In genomic region chr10:92972066-92972870, GRCh38 we compare ENCODE assay signal across 2 cellular contexts.
TF ChIP-seq lines count a peak whose summit lies in the region.

No MANE protein-coding gene starts in this region.

TF ChIP-seq in IMR-90, 13 proteins besides CTCF, POLR2A, EP300 and RAD21:
- TF ChIP-seq CHD1 (IDR thresholded peaks at IDR 0.05; ENCODE audit: low read depth, low read length) (no peak), MAZ (IDR thresholded peaks at IDR 0.05; ENCODE audit: borderline replicate concordance, low read depth, low read length) (peak; percentile 64; the same call in 1 of the 2 replicates), CEBPB (IDR thresholded peaks at IDR 0.05; ENCODE audit: low read depth, low read length) (peak; percentile 84), RCOR1 (IDR thresholded peaks at IDR 0.05; ENCODE audit: insufficient replicate concordance, low read length) (no peak), MXI1 (IDR thresholded peaks at IDR 0.05; ENCODE audit: borderline replicate concordance, low read depth, low read length) (no peak), SMC3 (IDR thresholded peaks at IDR 0.05; ENCODE audit: low read depth, low read length) (no peak), RFX5 (IDR thresholded peaks at IDR 0.05; ENCODE audit: low read depth, low read length) (no peak), NFE2L2 (IDR thresholded peaks at IDR 0.05; ENCODE audit: low read depth, low read length) (no peak), BHLHE40 (IDR thresholded peaks at IDR 0.05; ENCODE audit: low read depth, low read length) (peak; percentile 81), FOS (IDR thresholded peaks at IDR 0.05; ENCODE audit: low read depth, low read length) (peak; percentile 95), MAFK (IDR thresholded peaks at IDR 0.05; ENCODE audit: low read depth, low read length) (no peak)
- TF ChIP-seq, protein P1, sequence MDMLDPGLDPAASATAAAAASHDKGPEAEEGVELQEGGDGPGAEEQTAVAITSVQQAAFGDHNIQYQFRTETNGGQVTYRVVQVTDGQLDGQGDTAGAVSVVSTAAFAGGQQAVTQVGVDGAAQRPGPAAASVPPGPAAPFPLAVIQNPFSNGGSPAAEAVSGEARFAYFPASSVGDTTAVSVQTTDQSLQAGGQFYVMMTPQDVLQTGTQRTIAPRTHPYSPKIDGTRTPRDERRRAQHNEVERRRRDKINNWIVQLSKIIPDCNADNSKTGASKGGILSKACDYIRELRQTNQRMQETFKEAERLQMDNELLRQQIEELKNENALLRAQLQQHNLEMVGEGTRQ (IDR thresholded peaks at IDR 0.05; ENCODE audit: low read depth, low read length), result no peak
- TF ChIP-seq, protein P2, sequence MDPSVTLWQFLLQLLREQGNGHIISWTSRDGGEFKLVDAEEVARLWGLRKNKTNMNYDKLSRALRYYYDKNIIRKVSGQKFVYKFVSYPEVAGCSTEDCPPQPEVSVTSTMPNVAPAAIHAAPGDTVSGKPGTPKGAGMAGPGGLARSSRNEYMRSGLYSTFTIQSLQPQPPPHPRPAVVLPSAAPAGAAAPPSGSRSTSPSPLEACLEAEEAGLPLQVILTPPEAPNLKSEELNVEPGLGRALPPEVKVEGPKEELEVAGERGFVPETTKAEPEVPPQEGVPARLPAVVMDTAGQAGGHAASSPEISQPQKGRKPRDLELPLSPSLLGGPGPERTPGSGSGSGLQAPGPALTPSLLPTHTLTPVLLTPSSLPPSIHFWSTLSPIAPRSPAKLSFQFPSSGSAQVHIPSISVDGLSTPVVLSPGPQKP (IDR thresholded peaks at IDR 0.05; ENCODE audit: borderline replicate concordance, low read depth, low read length), result no peak
TF ChIP-seq in IMR-90: peak in this region for 4.

TF ChIP-seq in HepG2, 621 proteins besides CTCF, POLR2A, EP300 and RAD21 (continues in another document):
- TF ChIP-seq, protein P3, sequence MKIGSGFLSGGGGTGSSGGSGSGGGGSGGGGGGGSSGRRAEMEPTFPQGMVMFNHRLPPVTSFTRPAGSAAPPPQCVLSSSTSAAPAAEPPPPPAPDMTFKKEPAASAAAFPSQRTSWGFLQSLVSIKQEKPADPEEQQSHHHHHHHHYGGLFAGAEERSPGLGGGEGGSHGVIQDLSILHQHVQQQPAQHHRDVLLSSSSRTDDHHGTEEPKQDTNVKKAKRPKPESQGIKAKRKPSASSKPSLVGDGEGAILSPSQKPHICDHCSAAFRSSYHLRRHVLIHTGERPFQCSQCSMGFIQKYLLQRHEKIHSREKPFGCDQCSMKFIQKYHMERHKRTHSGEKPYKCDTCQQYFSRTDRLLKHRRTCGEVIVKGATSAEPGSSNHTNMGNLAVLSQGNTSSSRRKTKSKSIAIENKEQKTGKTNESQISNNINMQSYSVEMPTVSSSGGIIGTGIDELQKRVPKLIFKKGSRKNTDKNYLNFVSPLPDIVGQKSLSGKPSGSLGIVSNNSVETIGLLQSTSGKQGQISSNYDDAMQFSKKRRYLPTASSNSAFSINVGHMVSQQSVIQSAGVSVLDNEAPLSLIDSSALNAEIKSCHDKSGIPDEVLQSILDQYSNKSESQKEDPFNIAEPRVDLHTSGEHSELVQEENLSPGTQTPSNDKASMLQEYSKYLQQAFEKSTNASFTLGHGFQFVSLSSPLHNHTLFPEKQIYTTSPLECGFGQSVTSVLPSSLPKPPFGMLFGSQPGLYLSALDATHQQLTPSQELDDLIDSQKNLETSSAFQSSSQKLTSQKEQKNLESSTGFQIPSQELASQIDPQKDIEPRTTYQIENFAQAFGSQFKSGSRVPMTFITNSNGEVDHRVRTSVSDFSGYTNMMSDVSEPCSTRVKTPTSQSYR (CRISPR knock-in tag; IDR thresholded peaks at IDR 0.05; ENCODE audit: borderline replicate concordance), result no peak
- TF ChIP-seq JUNB (CRISPR knock-in tag; IDR thresholded peaks at IDR 0.05; ENCODE audit: borderline replicate concordance) (peak; percentile 66; the same call in 1 of the 2 replicates), CEBPB (IDR thresholded peaks at IDR 0.05; ENCODE audit: borderline replicate concordance, low read depth, low read length) (peak; percentile 16; the same call in 1 of the 2 replicates), ZNF562 (CRISPR knock-in tag; IDR thresholded peaks at IDR 0.05; ENCODE audit: borderline replicate concordance) (no peak), ZNF205 (CRISPR knock-in tag; IDR thresholded peaks at IDR 0.05) (no peak), SNAPC5 (CRISPR knock-in tag; IDR thresholded peaks at IDR 0.05; ENCODE audit: borderline replicate concordance) (no peak), LRRFIP1 (CRISPR knock-in tag; conservative IDR thresholded peaks at IDR 0.05) (no peak), ERF (CRISPR knock-in tag; IDR thresholded peaks at IDR 0.05) (0 out of 2 replicates have a peak, but pooled peaks have one; percentile 35), YY1 (IDR thresholded peaks at IDR 0.05; ENCODE audit: insufficient read depth, insufficient replicate concordance, low read depth, low read length) (no peak), ETV5 (CRISPR knock-in tag; IDR thresholded peaks at IDR 0.05; ENCODE audit: borderline replicate concordance) (peak; percentile 45; the same call in 1 of the 2 replicates), CBX5 (CRISPR knock-in tag; IDR thresholded peaks at IDR 0.05; ENCODE audit: borderline replicate concordance) (no peak), JUND (CRISPR knock-in tag; IDR thresholded peaks at IDR 0.05) (peak; percentile 65; the same call in 1 of the 2 replicates), ZNF577 (CRISPR knock-in tag; IDR thresholded peaks at IDR 0.05; ENCODE audit: borderline replicate concordance, low read depth) (no peak), ZBTB43 (CRISPR knock-in tag; conservative IDR thresholded peaks at IDR 0.05) (0 out of 2 replicates have a peak, but pooled peaks have one; percentile 22), JUN (CRISPR knock-in tag; IDR thresholded peaks at IDR 0.05) (0 out of 2 replicates have a peak, but pooled peaks have one; percentile 49), MXI1 (IDR thresholded peaks at IDR 0.05; ENCODE audit: borderline replicate concordance, low read depth, low read length) (peak; percentile 30; the same call in 1 of the 3 replicates), HMG20A (CRISPR knock-in tag; IDR thresholded peaks at IDR 0.05; ENCODE audit: borderline replicate concordance) (peak; percentile 39; the same call in 1 of the 2 replicates), ZBTB20 (CRISPR knock-in tag; IDR thresholded peaks at IDR 0.05; ENCODE audit: borderline replicate concordance, low read depth) (no peak), ASH2L (IDR thresholded peaks at IDR 0.05; ENCODE audit: insufficient read length, low read depth, low read length) (no peak), ZNF333 (CRISPR knock-in tag; IDR thresholded peaks at IDR 0.05; ENCODE audit: borderline replicate concordance) (no peak), NFKBIZ (CRISPR knock-in tag; IDR thresholded peaks at IDR 0.05) (0 out of 2 replicates have a peak, but pooled peaks have one; percentile 43), PHF21A (CRISPR knock-in tag; IDR thresholded peaks at IDR 0.05) (no peak), MXD4 (CRISPR knock-in tag; IDR thresholded peaks at IDR 0.05) (no peak), ZNF7 (CRISPR knock-in tag; IDR thresholded peaks at IDR 0.05) (peak; percentile 52; the same call in 1 of the 2 replicates), THYN1 (CRISPR knock-in tag; IDR thresholded peaks at IDR 0.05; ENCODE audit: borderline replicate concordance, low read depth) (no peak), HOXA9 (CRISPR knock-in tag; IDR thresholded peaks at IDR 0.05; ENCODE audit: borderline replicate concordance) (no peak), FOXA3 (CRISPR knock-in tag; IDR thresholded peaks at IDR 0.05) (peak; percentile 40; the same call in 1 of the 2 replicates), NONO (IDR thresholded peaks at IDR 0.05) (no peak), NONO (CRISPR knock-in tag; conservative IDR thresholded peaks at IDR 0.05) (no peak)
- TF ChIP-seq, protein P4, sequence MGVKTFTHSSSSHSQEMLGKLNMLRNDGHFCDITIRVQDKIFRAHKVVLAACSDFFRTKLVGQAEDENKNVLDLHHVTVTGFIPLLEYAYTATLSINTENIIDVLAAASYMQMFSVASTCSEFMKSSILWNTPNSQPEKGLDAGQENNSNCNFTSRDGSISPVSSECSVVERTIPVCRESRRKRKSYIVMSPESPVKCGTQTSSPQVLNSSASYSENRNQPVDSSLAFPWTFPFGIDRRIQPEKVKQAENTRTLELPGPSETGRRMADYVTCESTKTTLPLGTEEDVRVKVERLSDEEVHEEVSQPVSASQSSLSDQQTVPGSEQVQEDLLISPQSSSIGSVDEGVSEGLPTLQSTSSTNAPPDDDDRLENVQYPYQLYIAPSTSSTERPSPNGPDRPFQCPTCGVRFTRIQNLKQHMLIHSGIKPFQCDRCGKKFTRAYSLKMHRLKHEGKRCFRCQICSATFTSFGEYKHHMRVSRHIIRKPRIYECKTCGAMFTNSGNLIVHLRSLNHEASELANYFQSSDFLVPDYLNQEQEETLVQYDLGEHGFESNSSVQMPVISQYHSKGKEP (CRISPR knock-in tag; IDR thresholded peaks at IDR 0.05), result no peak
- TF ChIP-seq, protein P5, sequence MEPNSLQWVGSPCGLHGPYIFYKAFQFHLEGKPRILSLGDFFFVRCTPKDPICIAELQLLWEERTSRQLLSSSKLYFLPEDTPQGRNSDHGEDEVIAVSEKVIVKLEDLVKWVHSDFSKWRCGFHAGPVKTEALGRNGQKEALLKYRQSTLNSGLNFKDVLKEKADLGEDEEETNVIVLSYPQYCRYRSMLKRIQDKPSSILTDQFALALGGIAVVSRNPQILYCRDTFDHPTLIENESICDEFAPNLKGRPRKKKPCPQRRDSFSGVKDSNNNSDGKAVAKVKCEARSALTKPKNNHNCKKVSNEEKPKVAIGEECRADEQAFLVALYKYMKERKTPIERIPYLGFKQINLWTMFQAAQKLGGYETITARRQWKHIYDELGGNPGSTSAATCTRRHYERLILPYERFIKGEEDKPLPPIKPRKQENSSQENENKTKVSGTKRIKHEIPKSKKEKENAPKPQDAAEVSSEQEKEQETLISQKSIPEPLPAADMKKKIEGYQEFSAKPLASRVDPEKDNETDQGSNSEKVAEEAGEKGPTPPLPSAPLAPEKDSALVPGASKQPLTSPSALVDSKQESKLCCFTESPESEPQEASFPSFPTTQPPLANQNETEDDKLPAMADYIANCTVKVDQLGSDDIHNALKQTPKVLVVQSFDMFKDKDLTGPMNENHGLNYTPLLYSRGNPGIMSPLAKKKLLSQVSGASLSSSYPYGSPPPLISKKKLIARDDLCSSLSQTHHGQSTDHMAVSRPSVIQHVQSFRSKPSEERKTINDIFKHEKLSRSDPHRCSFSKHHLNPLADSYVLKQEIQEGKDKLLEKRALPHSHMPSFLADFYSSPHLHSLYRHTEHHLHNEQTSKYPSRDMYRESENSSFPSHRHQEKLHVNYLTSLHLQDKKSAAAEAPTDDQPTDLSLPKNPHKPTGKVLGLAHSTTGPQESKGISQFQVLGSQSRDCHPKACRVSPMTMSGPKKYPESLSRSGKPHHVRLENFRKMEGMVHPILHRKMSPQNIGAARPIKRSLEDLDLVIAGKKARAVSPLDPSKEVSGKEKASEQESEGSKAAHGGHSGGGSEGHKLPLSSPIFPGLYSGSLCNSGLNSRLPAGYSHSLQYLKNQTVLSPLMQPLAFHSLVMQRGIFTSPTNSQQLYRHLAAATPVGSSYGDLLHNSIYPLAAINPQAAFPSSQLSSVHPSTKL (CRISPR knock-in tag; IDR thresholded peaks at IDR 0.05), result peak; percentile 60; the same call in 1 of the 2 replicates
- TF ChIP-seq, protein P6, sequence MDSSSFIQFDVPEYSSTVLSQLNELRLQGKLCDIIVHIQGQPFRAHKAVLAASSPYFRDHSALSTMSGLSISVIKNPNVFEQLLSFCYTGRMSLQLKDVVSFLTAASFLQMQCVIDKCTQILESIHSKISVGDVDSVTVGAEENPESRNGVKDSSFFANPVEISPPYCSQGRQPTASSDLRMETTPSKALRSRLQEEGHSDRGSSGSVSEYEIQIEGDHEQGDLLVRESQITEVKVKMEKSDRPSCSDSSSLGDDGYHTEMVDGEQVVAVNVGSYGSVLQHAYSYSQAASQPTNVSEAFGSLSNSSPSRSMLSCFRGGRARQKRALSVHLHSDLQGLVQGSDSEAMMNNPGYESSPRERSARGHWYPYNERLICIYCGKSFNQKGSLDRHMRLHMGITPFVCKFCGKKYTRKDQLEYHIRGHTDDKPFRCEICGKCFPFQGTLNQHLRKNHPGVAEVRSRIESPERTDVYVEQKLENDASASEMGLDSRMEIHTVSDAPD (CRISPR knock-in tag; IDR thresholded peaks at IDR 0.05), result no peak
- TF ChIP-seq, protein P7, sequence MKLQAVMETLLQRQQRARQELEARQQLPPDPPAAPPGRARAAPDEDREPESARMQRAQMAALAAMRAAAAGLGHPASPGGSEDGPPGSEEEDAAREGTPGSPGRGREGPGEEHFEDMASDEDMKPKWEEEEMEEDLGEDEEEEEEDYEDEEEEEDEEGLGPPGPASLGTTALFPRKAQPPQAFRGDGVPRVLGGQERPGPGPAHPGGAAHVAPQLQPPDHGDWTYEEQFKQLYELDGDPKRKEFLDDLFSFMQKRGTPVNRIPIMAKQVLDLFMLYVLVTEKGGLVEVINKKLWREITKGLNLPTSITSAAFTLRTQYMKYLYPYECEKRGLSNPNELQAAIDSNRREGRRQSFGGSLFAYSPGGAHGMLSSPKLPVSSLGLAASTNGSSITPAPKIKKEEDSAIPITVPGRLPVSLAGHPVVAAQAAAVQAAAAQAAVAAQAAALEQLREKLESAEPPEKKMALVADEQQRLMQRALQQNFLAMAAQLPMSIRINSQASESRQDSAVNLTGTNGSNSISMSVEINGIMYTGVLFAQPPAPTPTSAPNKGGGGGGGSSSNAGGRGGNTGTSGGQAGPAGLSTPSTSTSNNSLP (IDR thresholded peaks at IDR 0.05; ENCODE audit: low read depth, low read length), result 0 out of 2 replicates have a peak, but pooled peaks have one; percentile 25
